Comparison of ENCODE assay signal across 24 cellular contexts in the genomic region with DNA sequence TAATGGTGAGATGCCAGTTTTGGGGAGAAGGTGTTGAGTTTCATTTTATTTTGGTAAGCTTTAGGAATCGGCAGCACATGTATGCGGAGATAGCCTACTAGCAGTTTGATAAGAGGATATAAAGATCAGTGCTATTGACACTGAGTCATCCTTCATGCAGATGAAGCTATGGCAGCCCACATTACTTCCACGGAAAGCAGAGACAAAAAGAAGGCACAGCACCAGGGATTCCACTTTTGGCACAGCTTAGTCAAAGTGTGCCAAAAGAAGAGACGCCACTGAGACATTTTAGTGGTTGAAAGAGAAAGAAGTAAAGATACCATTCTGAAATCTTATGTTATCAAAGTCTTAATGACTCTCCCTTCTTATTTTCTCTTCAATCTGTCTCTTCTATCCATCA.
"Had no signal": no experiment of that assay in that cellular context is flagged by ENCODE, and none has a peak within 500 bp of the region (broad histone marks: within the 10 kb centered on the region; RNA-seq: fewer than 3 reads in every experiment).

No MANE protein-coding gene starts in this region.

- H3K9me3 ChIP-seq: neutrophil, pancreas, prostate gland, right lobe of liver, sigmoid colon, stomach, suprapubic skin, testis, tibial artery, transverse colon, upper lobe of right lung, uterus had no signal

- H3K4me1 ChIP-seq: pancreas, prostate gland, right lobe of liver, sigmoid colon, stomach, suprapubic skin, testis, tibial artery, transverse colon, upper lobe of right lung, uterus had no signal

- H3K27me3 ChIP-seq: pancreas, right lobe of liver, sigmoid colon, stomach, suprapubic skin, testis, tibial artery, transverse colon, uterus had no signal

- H3K36me3 ChIP-seq: neutrophil, pancreas, prostate gland, right lobe of liver, sigmoid colon, stomach, suprapubic skin, tibial artery, transverse colon, upper lobe of right lung, uterus had no signal

- ATAC-seq: naive thymus-derived CD8-positive, alpha-beta T cell; natural killer cell treated with Interleukin-12 subunit alpha and Interleukin-12 subunit beta and Interleukin-15 and Interleukin-18, amount 100 ng/mL, for 72 hours; pancreas; right cardiac atrium; right lobe of liver; stimulated activated effector memory CD8-positive, alpha-beta T cell treated with anti-CD3 and anti-CD28 coated beads, Interleukin-12 subunit alpha, Interleukin-12 subunit beta, amount 100 ng/mL, for 72 hours; stimulated activated naive B cell treated with anti-CD40 and anti-IgM and Interleukin-4, amounts not matched to agents 10 μg/mL and 1 μg/mL and 100 μg/mL, for 72 hours; upper lobe of right lung had no signal

- DNase-seq: naive thymus-derived CD8-positive, alpha-beta T cell; nephron progenitor cell; pancreas; right cardiac atrium; right lobe of liver; sigmoid colon; small intestine; stimulated activated CD4-positive, alpha-beta T cell treated with anti-CD3 and anti-CD28 coated beads, Interleukin-15, amount 100 ng/mL, for 24 hours; stimulated activated CD4-positive, alpha-beta T cell treated with anti-CD3 and anti-CD28 coated beads, Interleukin-2, amount 100 ng/mL, for 24 hours; stimulated activated CD4-positive, alpha-beta T cell treated with anti-CD3 and anti-CD28 coated beads, Interleukin-2, amount 100 ng/mL, for 48 hours; stimulated activated CD4-positive, alpha-beta T cell treated with anti-CD3 and anti-CD28 coated beads, Interleukin-4, amount 100 ng/mL, for 24 hours; stimulated activated naive B cell treated with anti-CD40 and anti-IgM and Interleukin-4, amounts not matched to agents 10 μg/mL and 1 μg/mL and 100 μg/mL, for 72 hours; stimulated activated naive CD4-positive, alpha-beta T cell treated with Interleukin-2 at 50 U/mL for 16 hours; stomach; testis; tibial artery; transverse colon; upper lobe of right lung; uterus had no signal

- FAIRE-seq: pancreas, small intestine had no signal

- H3K4me3 ChIP-seq: pancreas, prostate gland, right lobe of liver, sigmoid colon, stomach, suprapubic skin, testis, tibial artery, transverse colon, upper lobe of right lung, uterus had no signal

- H3K27ac ChIP-seq: neutrophil, pancreas, prostate gland, right lobe of liver, sigmoid colon, stomach, suprapubic skin, testis, tibial artery, transverse colon, upper lobe of right lung, uterus had no signal
